Comparison of ENCODE assay signal across 9 cellular contexts in the genomic region with DNA sequence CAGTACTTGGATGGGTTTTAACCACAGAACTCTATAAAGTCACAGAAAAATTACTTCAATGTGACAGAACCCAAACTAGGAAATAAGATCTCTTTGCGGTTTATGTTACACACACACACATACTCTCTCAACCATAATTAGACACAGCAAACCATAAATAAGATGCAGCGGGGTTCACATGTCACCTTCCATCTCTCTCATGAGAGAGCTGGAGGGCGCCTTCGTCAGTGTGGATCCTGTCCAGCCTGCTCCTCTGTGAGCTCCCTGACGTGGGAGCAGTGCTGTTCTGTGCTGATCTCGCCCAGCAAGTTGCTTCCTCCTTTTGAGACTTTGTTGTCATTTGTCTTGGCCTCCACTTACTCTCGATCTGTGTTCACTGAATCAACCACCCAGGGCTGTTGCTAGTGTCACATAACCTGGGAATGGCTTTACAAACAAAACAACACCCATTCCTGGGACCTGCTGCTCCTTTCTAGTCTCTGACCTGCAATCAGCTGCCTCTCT.
A peak's percentile ranks its signal among the peaks of the same experiment; 100 is the strongest.
DNase-seq lines count a peak whose midpoint lies in the region; ATAC-seq, FAIRE-seq and TF ChIP-seq lines count a peak whose summit lies in the region.
"Had no signal": no experiment of that assay in that cellular context is flagged by ENCODE, and none has a peak within 500 bp of the region (broad histone marks: within the 10 kb centered on the region; RNA-seq: fewer than 3 reads in every experiment).

No MANE protein-coding gene starts in this region.

- peak overlapping the region; percentile 48 for H3K4me2 ChIP-seq in SU-DHL-6 (ENCODE audit: low read depth, low read length, poor library complexity, severe bottlenecking)

- H4K20me1 ChIP-seq in SU-DHL-6 (ENCODE audit: low read depth, low read length): no peaks in the 10 kb centered on the region

- H3K27ac ChIP-seq in SU-DHL-6 (ENCODE audit: low read depth, low read length): 0 out of 2 replicates have a peak overlapping the region, but pooled peaks have one; percentile 14
- H3K27ac ChIP-seq: skin epidermis had no signal

- H2AFZ ChIP-seq in SU-DHL-6 (ENCODE audit: low read depth, low read length, severe bottlenecking): peak overlapping the region; percentile 66

- no peaks in the 10 kb centered on the region for H3K79me2 ChIP-seq in SU-DHL-6 (ENCODE audit: insufficient read depth, low read length)

- H3K36me3 Mint-ChIP-seq in activated naive CD4-positive, alpha-beta T cell treated with anti-CD3 and anti-CD28 coated beads for 36 hours (ENCODE audit: low read depth): no peaks in the 10 kb centered on the region
- H3K36me3 Mint-ChIP-seq in nephron (ENCODE audit: low read depth): no peaks in the 10 kb centered on the region

- no peaks in the 10 kb centered on the region for H3K27me3 ChIP-seq in SU-DHL-6 (ENCODE audit: low read length)

- TF ChIP-seq CTCF in SU-DHL-6 (IDR thresholded peaks at IDR 0.05; ENCODE audit: insufficient read depth, low read length, poor library complexity, severe bottlenecking): no peak
- TF ChIP-seq CTCF in nephron (IDR thresholded peaks at IDR 0.05; ENCODE audit: unreplicated experiment in 3 of 3): no peak

- H3K9me2 ChIP-seq in SU-DHL-6 (replicated peaks; ENCODE audit: insufficient read depth, low read length): no peaks in the 10 kb centered on the region

- no peaks in the 10 kb centered on the region for H3F3A ChIP-seq in SU-DHL-6 (ENCODE audit: insufficient read depth)

- H3K27me3 Mint-ChIP-seq in activated naive CD4-positive, alpha-beta T cell treated with anti-CD3 and anti-CD28 coated beads for 36 hours (ENCODE audit: low read depth): no peaks in the 10 kb centered on the region
- peaks cover 5% of the 10 kb centered on the region for H3K27me3 Mint-ChIP-seq in nephron (ENCODE audit: low read depth)

- ATAC-seq in HG02885 (IDR thresholded peaks at IDR 0.05; ENCODE audit: poor library complexity, unreplicated experiment) (peak; percentile 90), HG03280 (IDR thresholded peaks at IDR 0.05; ENCODE audit: unreplicated experiment) (no peak), HG02970 (IDR thresholded peaks at IDR 0.05; ENCODE audit: low FRiP score, unreplicated experiment) (no peak)

- CTCF ChIA-PET in activated naive CD4-positive, alpha-beta T cell treated with anti-CD3 and anti-CD28 coated beads for 36 hours (lab: Charles Lee): interaction anchor here (0.6 to 0.7 kb wide), 2 partner anchors 208 to 210 kb away, joined by 3 read pairs; no protein-coding TSS in a partner anchor

- peak overlapping the region; percentile 7 for H3K4me3 ChIP-seq in SU-DHL-6 (ENCODE audit: insufficient read depth, low read length, poor library complexity, severe bottlenecking)
- H3K4me3 ChIP-seq: skin epidermis had no signal

- peak overlapping the region; percentile 19; the same call in 1 of the 2 replicates for H3K9ac ChIP-seq in SU-DHL-6 (ENCODE audit: low read length)

- peaks cover 12% of the 10 kb centered on the region for H3K9me3 Mint-ChIP-seq in activated naive CD4-positive, alpha-beta T cell treated with anti-CD3 and anti-CD28 coated beads for 36 hours
- H3K9me3 Mint-ChIP-seq in nephron: peaks cover 25% of the 10 kb centered on the region

- H3K36me3 ChIP-seq in SU-DHL-6 (ENCODE audit: low read length): no peaks in the 10 kb centered on the region

- H3K9me3 ChIP-seq in SU-DHL-6 (ENCODE audit: insufficient read depth, low read length): no peaks in the 10 kb centered on the region

- intact Hi-C loops in activated naive CD4-positive, alpha-beta T cell treated with anti-CD3 and anti-CD28 coated beads for 36 hours (cut with micrococcal nuclease): no loop called here

- no peak overlapping the region for H3K27ac Mint-ChIP-seq in activated naive CD4-positive, alpha-beta T cell treated with anti-CD3 and anti-CD28 coated beads for 36 hours
- H3K27ac Mint-ChIP-seq in nephron: peak overlapping the region; percentile 29 to 56 (median 42)

- peak; percentile 38 for DNase-seq in activated naive CD4-positive, alpha-beta T cell treated with anti-CD3 and anti-CD28 coated beads for 36 hours
- DNase-seq in activated naive CD4-positive, alpha-beta T cell (lab: John Stamatoyannopoulos, UW): no peak
- DNase-seq in urothelium cell line (ENCODE audit: low spot score): no peak

- peak overlapping the region; percentile 40 for H3K4me3 Mint-ChIP-seq in activated naive CD4-positive, alpha-beta T cell treated with anti-CD3 and anti-CD28 coated beads for 36 hours
- H3K4me3 Mint-ChIP-seq in nephron: peak overlapping the region in 1 of 3 experiments; percentile 36

- peaks cover 8% of the 10 kb centered on the region for H3K4me1 Mint-ChIP-seq in activated naive CD4-positive, alpha-beta T cell treated with anti-CD3 and anti-CD28 coated beads for 36 hours (ENCODE audit: low read depth)
- peaks cover 14% of the 10 kb centered on the region for H3K4me1 Mint-ChIP-seq in nephron

- no peak for FAIRE-seq in urothelium cell line (lab: Jason Lieb, UNC)
